ENCODE assay signal across 21 cellular contexts in the genomic region with DNA sequence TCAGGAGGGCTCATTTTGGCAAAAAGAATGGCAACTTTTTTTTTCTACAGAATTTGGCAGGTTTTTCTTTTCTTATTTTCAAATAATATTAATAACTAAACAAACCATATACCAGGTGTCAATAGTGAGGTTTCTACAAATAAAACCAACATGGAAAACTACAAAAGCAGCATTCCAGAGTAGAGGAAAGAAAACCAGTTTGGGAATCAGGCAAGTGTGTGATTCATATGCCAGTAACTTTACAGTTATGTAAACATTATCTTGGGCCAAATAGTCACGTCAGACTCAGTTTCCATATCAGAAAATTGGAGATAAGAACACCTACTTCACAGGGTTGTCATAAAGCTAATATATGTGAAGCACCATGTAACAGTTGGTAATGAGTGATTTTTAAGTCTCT. TPM values are rescaled to one million over a fixed set of nuclear protein-coding genes. Genes with fewer than 3 reads are reported as not detected.
DNase-seq lines count a peak whose midpoint lies in the region; ATAC-seq and TF ChIP-seq lines count a peak whose summit lies in the region.
"Had no signal": no experiment of that assay in that cellular context is flagged by ENCODE, and none has a peak within 500 bp of the region (broad histone marks: within the 10 kb centered on the region; RNA-seq: fewer than 3 reads in every experiment).

No MANE protein-coding gene starts in this region.

- TF ChIP-seq CTCF in RWPE2 (IDR thresholded peaks at IDR 0.05; ENCODE audit: poor library complexity, severe bottlenecking) = no peak
- TF ChIP-seq CTCF in epithelial cell of esophagus (IDR thresholded peaks at IDR 0.05; ENCODE audit: insufficient read depth, low read depth, low read length, missing control alignments) = no peak
- TF ChIP-seq CTCF in omental fat pad (IDR thresholded peaks at IDR 0.05) = no peak

- H3K27me3 ChIP-seq in RWPE2 (ENCODE audit: insufficient read depth, poor library complexity, severe bottlenecking) = no peaks in the 10 kb centered on the region
- H3K27me3 ChIP-seq: BLaER1, MG63, SJSA1, uterus had no signal

- H3K4me3 Mint-ChIP-seq in activated naive CD4-positive, alpha-beta T cell treated with anti-CD3 and anti-CD28 coated beads, Interleukin-2, amount 10 ng/mL, durations not matched to agents 7 days and 5 days = no peak overlapping the region
- H3K4me3 Mint-ChIP-seq: immature natural killer cell; stimulated activated memory B cell treated with anti-CD40 and anti-IgM and Interleukin-4, amounts not matched to agents 10 μg/mL and 1 μg/mL and 100 μg/mL, for 72 hours had no signal

- ATAC-seq in RWPE2 (ENCODE audit: low read depth) (peak; percentile 66), omental fat pad (ENCODE audit: low FRiP score) (peak; percentile 48), GM19328 (IDR thresholded peaks at IDR 0.05; ENCODE audit: unreplicated experiment) (no peak)
- ATAC-seq: stimulated activated memory B cell treated with anti-CD40 and anti-IgM and Interleukin-4, amounts not matched to agents 10 μg/mL and 1 μg/mL and 100 μg/mL, for 72 hours had no signal

- H3K4me1 ChIP-seq in RWPE2 (ENCODE audit: insufficient read depth, poor library complexity, severe bottlenecking) = peaks cover 50% of the 10 kb centered on the region

- H3K36me3 ChIP-seq in RWPE2 (ENCODE audit: low read depth) = no peaks in the 10 kb centered on the region
- H3K36me3 ChIP-seq: BLaER1, MG63, uterus, WERI-Rb-1 had no signal

- H3K9me3 Mint-ChIP-seq in activated naive CD4-positive, alpha-beta T cell treated with anti-CD3 and anti-CD28 coated beads, Interleukin-2, amount 10 ng/mL, durations not matched to agents 7 days and 5 days = no peaks in the 10 kb centered on the region
- H3K9me3 Mint-ChIP-seq: immature natural killer cell; stimulated activated memory B cell treated with anti-CD40 and anti-IgM and Interleukin-4, amounts not matched to agents 10 μg/mL and 1 μg/mL and 100 μg/mL, for 72 hours had no signal

- CTCF ChIA-PET in activated naive CD4-positive, alpha-beta T cell treated with anti-CD3 and anti-CD28 coated beads, Interleukin-2, amount 10 ng/mL, durations not matched to agents 7 days and 5 days (lab: Charles Lee) = no interaction called here

- H3K4me3 ChIP-seq in RWPE2 (ENCODE audit: severe bottlenecking) (no peak overlapping the region), epithelial cell of esophagus (ENCODE audit: low read length) (no peak overlapping the region)
- H3K4me3 ChIP-seq: BLaER1, MG63, SJSA1, uterus had no signal

- H3K27me3 Mint-ChIP-seq in activated naive CD4-positive, alpha-beta T cell treated with anti-CD3 and anti-CD28 coated beads, Interleukin-2, amount 10 ng/mL, durations not matched to agents 7 days and 5 days = no peaks in the 10 kb centered on the region
- H3K27me3 Mint-ChIP-seq: stimulated activated memory B cell treated with anti-CD40 and anti-IgM and Interleukin-4, amounts not matched to agents 10 μg/mL and 1 μg/mL and 100 μg/mL, for 72 hours had no signal

- peak; percentile 62 for DNase-seq in EL
- no peak for DNase-seq in RWPE2 (ENCODE audit: low spot score)
- DNase-seq in epithelial cell of esophagus (ENCODE audit: low read depth) = peak; percentile 71
- no peak for DNase-seq in omental fat pad (ENCODE audit: low spot score)
- DNase-seq in DMS53 (lab: John Stamatoyannopoulos, UW) = no peak
- DNase-seq in activated naive CD4-positive, alpha-beta T cell treated with anti-CD3 and anti-CD28 coated beads, Interleukin-2, amount 10 ng/mL, durations not matched to agents 7 days and 5 days = no peak
- no peak for DNase-seq in amygdala (lab: John Stamatoyannopoulos, UW)
- DNase-seq: activated naive CD4-positive, alpha-beta T cell treated with anti-CD3 and anti-CD28 coated beads, Interleukin-2, amount 50 U/mL, for 16 hours; cortex of kidney; DMS79; immature natural killer cell; NCI-H2029 treated with DMSO at 0.1 percent for 48 hours; stimulated activated CD4-positive, alpha-beta T cell treated with anti-CD3 and anti-CD28 coated beads, Interleukin-4, amount 100 ng/mL, for 4 hours; uterus; WERI-Rb-1 had no signal

- H3K36me3 Mint-ChIP-seq in activated naive CD4-positive, alpha-beta T cell treated with anti-CD3 and anti-CD28 coated beads, Interleukin-2, amount 10 ng/mL, durations not matched to agents 7 days and 5 days = no peaks in the 10 kb centered on the region
- H3K36me3 Mint-ChIP-seq: immature natural killer cell; stimulated activated memory B cell treated with anti-CD40 and anti-IgM and Interleukin-4, amounts not matched to agents 10 μg/mL and 1 μg/mL and 100 μg/mL, for 72 hours had no signal

- H3K27ac Mint-ChIP-seq in activated naive CD4-positive, alpha-beta T cell treated with anti-CD3 and anti-CD28 coated beads, Interleukin-2, amount 10 ng/mL, durations not matched to agents 7 days and 5 days = no peak overlapping the region
- H3K27ac Mint-ChIP-seq: stimulated activated memory B cell treated with anti-CD40 and anti-IgM and Interleukin-4, amounts not matched to agents 10 μg/mL and 1 μg/mL and 100 μg/mL, for 72 hours had no signal

- H3K27ac ChIP-seq in RWPE2 (ENCODE audit: poor library complexity, severe bottlenecking) = peak overlapping the region; percentile 74
- H3K27ac ChIP-seq: BLaER1, HL-60, WERI-Rb-1 had no signal

- H3K9me3 ChIP-seq in RWPE2 (ENCODE audit: severe bottlenecking) = no peaks in the 10 kb centered on the region
- H3K9me3 ChIP-seq: MG63, SJSA1, uterus had no signal

- H3K4me1 Mint-ChIP-seq in activated naive CD4-positive, alpha-beta T cell treated with anti-CD3 and anti-CD28 coated beads, Interleukin-2, amount 10 ng/mL, durations not matched to agents 7 days and 5 days = peaks cover 25% of the 10 kb centered on the region

RNA-seq across cellular contexts. Expression of a gene that starts 51.7 kb away (rescaled TPM):
- 10 to 100 TPM; 44.6 to 60.9 (median 55.7) TPM for total RNA-seq in omental fat pad

Comparison
In these comparisons a context has a peak if more than half of its experiments do, and no peak if none do; other contexts are left out.
1. DNase-seq: peak in EL (single experiment) and epithelial cell of esophagus (single experiment); none in RWPE2 (single experiment), omental fat pad (single experiment), DMS53 (single experiment), activated naive CD4-positive, alpha-beta T cell treated with anti-CD3 and anti-CD28 coated beads, Interleukin-2, amount 10 ng/mL, durations not matched to agents 7 days and 5 days (single experiment) and amygdala (0 of 56).